ENCODE assay signal across 1 cellular context in genomic region chr16:3457434-3458252, GRCh38.
A peak's percentile ranks its signal among the peaks of the same experiment; 100 is the strongest.
TF ChIP-seq lines count a peak whose summit lies in the region.

No MANE protein-coding gene starts in this region.

TF ChIP-seq in K562, 482 proteins besides CTCF, POLR2A, EP300 and RAD21 (continued from another document):
- TF ChIP-seq RREB1 (CRISPR knock-in tag; IDR thresholded peaks at IDR 0.05) (0 out of 2 replicates have a peak, but pooled peaks have one; percentile 31), NR2C2 (CRISPR knock-in tag; IDR thresholded peaks at IDR 0.05) (no peak), NR2C2 (tag; IDR thresholded peaks at IDR 0.05) (peak; percentile 90), E2F6 (IDR thresholded peaks at IDR 0.05; ENCODE audit: borderline replicate concordance in 1 of 2, extremely low read depth in 1 of 2, insufficient read depth in 1 of 2, insufficient read length in 1 of 2, low read depth in 1 of 2, low read length in 1 of 2, poor library complexity in 1 of 2, severe bottlenecking in 1 of 2) (peak; percentile 66 to 91), ZNF584 (CRISPR knock-in tag; IDR thresholded peaks at IDR 0.05; ENCODE audit: low read depth) (no peak), ZNF347 (CRISPR knock-in tag; IDR thresholded peaks at IDR 0.05; ENCODE audit: low read depth) (no peak), CREM (IDR thresholded peaks at IDR 0.05; ENCODE audit: low read depth) (peak; percentile 58), SOX6 (IDR thresholded peaks at IDR 0.05) (peak; percentile 46; the same call in 1 of the 2 replicates), ELF1 (tag; IDR thresholded peaks at IDR 0.05) (peak; percentile 99), NR4A1 (CRISPR knock-in tag; IDR thresholded peaks at IDR 0.05) (peak; percentile 74; the same call in 1 of the 2 replicates), NR4A1 (tag; IDR thresholded peaks at IDR 0.05) (peak; percentile 75), PTRF (tag; IDR thresholded peaks at IDR 0.05) (no peak), CHD2 (IDR thresholded peaks at IDR 0.05; ENCODE audit: low read depth, low read length) (peak; percentile 94), ATF2 (CRISPR knock-in tag; IDR thresholded peaks at IDR 0.05) (no peak), L3MBTL2 (IDR thresholded peaks at IDR 0.05) (peak; percentile 97), NRF1 (conservative IDR thresholded peaks at IDR 0.05 in 1 of 2, IDR thresholded peaks at IDR 0.05 in 1 of 2) (peak; percentile 72 to 77), HDAC8 (tag; IDR thresholded peaks at IDR 0.05) (peak; percentile 69; the same call in 1 of the 2 replicates), RBM22 (IDR thresholded peaks at IDR 0.05; ENCODE audit: low read depth, low read length, poor library complexity, severe bottlenecking) (peak; percentile 12), SMAD4 (CRISPR knock-in tag; conservative IDR thresholded peaks at IDR 0.05) (peak; percentile 63), POLR2G (IDR thresholded peaks at IDR 0.05; ENCODE audit: low read depth, low read length) (peak; percentile 96), PPARD (CRISPR knock-in tag; IDR thresholded peaks at IDR 0.05) (no peak), ERF (CRISPR knock-in tag; IDR thresholded peaks at IDR 0.05) (peak; percentile 78; the same call in 1 of the 2 replicates), ZKSCAN3 (CRISPR knock-in tag; IDR thresholded peaks at IDR 0.05) (no peak), ETV6 (IDR thresholded peaks at IDR 0.05; ENCODE audit: borderline replicate concordance in 1 of 2, low read depth in 2 of 2, low read length in 1 of 2) (peak; percentile 28 to 55; a peak in 2 of 4 replicates), ETV6 (CRISPR knock-in tag; IDR thresholded peaks at IDR 0.05; ENCODE audit: borderline replicate concordance) (no peak), SP2 (IDR thresholded peaks at IDR 0.05; ENCODE audit: extremely low read depth, low read depth, low read length, poor library complexity, severe bottlenecking) (peak; percentile 29), RAD51 (IDR thresholded peaks at IDR 0.05; ENCODE audit: borderline replicate concordance, low read depth) (peak; percentile 65), CXXC5 (CRISPR knock-in tag; IDR thresholded peaks at IDR 0.05) (peak; percentile 96), ETS1 (conservative IDR thresholded peaks at IDR 0.05; ENCODE audit: control insufficient read depth, low read depth, low read length) (peak; percentile 50; the same call in 1 of the 2 replicates), ETV5 (CRISPR knock-in tag; IDR thresholded peaks at IDR 0.05; ENCODE audit: low read depth) (peak; percentile 71; the same call in 1 of the 2 replicates), TBP (optimal IDR thresholded peaks at IDR 0.05; ENCODE audit: low read depth, low read length) (peak; percentile 77), REST (CRISPR knock-in tag; IDR thresholded peaks at IDR 0.05; ENCODE audit: low read depth) (0 out of 2 replicates have a peak, but pooled peaks have one; percentile 73), SIN3B (IDR thresholded peaks at IDR 0.05; ENCODE audit: low read depth) (peak; percentile 57; the same call in 1 of the 2 replicates), NCOR1 (IDR thresholded peaks at IDR 0.05) (0 out of 2 replicates have a peak, but pooled peaks have one; percentile 31), ZNF76 (CRISPR knock-in tag; IDR thresholded peaks at IDR 0.05; ENCODE audit: borderline replicate concordance) (0 out of 2 replicates have a peak, but pooled peaks have one; percentile 57), HCFC1 (IDR thresholded peaks at IDR 0.05; ENCODE audit: low read depth, low read length) (peak; percentile 81), ZNF740 (CRISPR knock-in tag; IDR thresholded peaks at IDR 0.05) (peak; percentile 88; the same call in 1 of the 2 replicates), ZNF740 (tag; IDR thresholded peaks at IDR 0.05) (peak in 1 of 2 experiments; percentile 50; a peak in 1 of 4 replicates)
